16 cellular contexts compared by ENCODE assay signal in genomic region chr5:52119768-52120167, GRCh38.
"Had no signal": no experiment of that assay in that cellular context is flagged by ENCODE, and none has a peak within 500 bp of the region (broad histone marks: within the 10 kb centered on the region; RNA-seq: fewer than 3 reads in every experiment).

No MANE protein-coding gene starts in this region.

- H3K27me3 Mint-ChIP-seq: stimulated activated naive B cell treated with anti-CD40 and anti-IgM and Interleukin-4, amounts not matched to agents 10 μg/mL and 1 μg/mL and 100 μg/mL, for 72 hours had no signal

- H3K27ac ChIP-seq: dorsolateral prefrontal cortex, gastrocnemius medialis, heart right ventricle, tibial nerve had no signal

- H3K9me3 ChIP-seq: gastrocnemius medialis, tibial nerve had no signal

- H3K4me1 Mint-ChIP-seq: stimulated activated naive B cell treated with anti-CD40 and anti-IgM and Interleukin-4, amounts not matched to agents 10 μg/mL and 1 μg/mL and 100 μg/mL, for 72 hours had no signal

- H3K27me3 ChIP-seq: gastrocnemius medialis, heart right ventricle, tibial nerve had no signal

- ATAC-seq: activated naive CD4-positive, alpha-beta T cell treated with anti-CD3 and anti-CD28 coated beads, Interleukin-2, amount 50 U/mL, for 72 hours; activated T-cell treated with anti-CD3 and anti-CD28 coated beads, Interleukin-2, amount 50 U/mL, for 72 hours; gastrocnemius medialis; heart right ventricle; stimulated activated naive B cell treated with anti-CD40 and anti-IgM and Interleukin-4, amounts not matched to agents 10 μg/mL and 1 μg/mL and 100 μg/mL, for 72 hours had no signal

- H3K9me3 Mint-ChIP-seq: stimulated activated naive B cell treated with anti-CD40 and anti-IgM and Interleukin-4, amounts not matched to agents 10 μg/mL and 1 μg/mL and 100 μg/mL, for 72 hours had no signal

- H3K4me3 Mint-ChIP-seq: activated T-cell treated with anti-CD3 and anti-CD28 coated beads, Interleukin-2, amount 50 U/mL, for 72 hours; stimulated activated naive B cell treated with anti-CD40 and anti-IgM and Interleukin-4, amounts not matched to agents 10 μg/mL and 1 μg/mL and 100 μg/mL, for 72 hours had no signal

- H3K36me3 Mint-ChIP-seq: activated naive CD4-positive, alpha-beta T cell treated with anti-CD3 and anti-CD28 coated beads, Interleukin-2, amount 50 U/mL, for 72 hours; stimulated activated naive B cell treated with anti-CD40 and anti-IgM and Interleukin-4, amounts not matched to agents 10 μg/mL and 1 μg/mL and 100 μg/mL, for 72 hours had no signal

- H3K4me3 ChIP-seq: dorsolateral prefrontal cortex, gastrocnemius medialis, heart right ventricle, lung, tibial nerve had no signal

- H3K36me3 ChIP-seq: gastrocnemius medialis, heart right ventricle, tibial nerve had no signal

- H3K4me1 ChIP-seq: gastrocnemius medialis, heart right ventricle, tibial nerve had no signal

- H3K27ac Mint-ChIP-seq: activated naive CD4-positive, alpha-beta T cell treated with anti-CD3 and anti-CD28 coated beads, Interleukin-2, amount 50 U/mL, for 72 hours; activated T-cell treated with anti-CD3 and anti-CD28 coated beads, Interleukin-2, amount 50 U/mL, for 72 hours; stimulated activated naive B cell treated with anti-CD40 and anti-IgM and Interleukin-4, amounts not matched to agents 10 μg/mL and 1 μg/mL and 100 μg/mL, for 72 hours had no signal

- DNase-seq: activated CD4-positive, alpha-beta T cell treated with anti-CD3 and anti-CD28 coated beads for 48 hours; activated CD8-positive, alpha-beta memory T cell treated with anti-CD3 and anti-CD28 coated beads, Interleukin-2, amount 50 U/mL, for 48 hours; activated gamma-delta T cell; activated T-cell treated with anti-CD3 and anti-CD28 coated beads, Interleukin-2, amount 50 U/mL, for 72 hours; dorsolateral prefrontal cortex; erythroblast; gastrocnemius medialis; heart right ventricle; islet precursor cell; midbrain; stimulated activated CD4-positive, alpha-beta T cell treated with anti-CD3 and anti-CD28 coated beads, Interleukin-2, amount 100 ng/mL, for 48 hours; stimulated activated naive B cell treated with anti-CD40 and anti-IgM and Interleukin-4, amounts not matched to agents 10 μg/mL and 1 μg/mL and 100 μg/mL, for 72 hours; substantia nigra had no signal
